ENCODE assay signal across 13 cellular contexts in genomic region chr2:30662268-30663131, GRCh38.
DNase-seq lines count a peak whose midpoint lies in the region; ATAC-seq and TF ChIP-seq lines count a peak whose summit lies in the region.
"Had no signal": no experiment of that assay in that cellular context is flagged by ENCODE, and none has a peak within 500 bp of the region (broad histone marks: within the 10 kb centered on the region; RNA-seq: fewer than 3 reads in every experiment).

No MANE protein-coding gene starts in this region.

- H3K27ac ChIP-seq in esophagus muscularis mucosa (replicated peaks in 1 of 4): no peak overlapping the region
- no peak overlapping the region for H3K27ac ChIP-seq in transverse colon
- H3K27ac ChIP-seq in dorsolateral prefrontal cortex: no peak overlapping the region

- TF ChIP-seq EP300 in esophagus muscularis mucosa (IDR thresholded peaks at IDR 0.05) (no peak), transverse colon (IDR thresholded peaks at IDR 0.05; ENCODE audit: low read depth) (no peak)

- H3K9me3 Mint-ChIP-seq in progenitor cell of endocrine pancreas (ENCODE audit: low read depth): no peaks in the 10 kb centered on the region

- TF ChIP-seq CTCF in esophagus muscularis mucosa (IDR thresholded peaks at IDR 0.05) (no peak), transverse colon (IDR thresholded peaks at IDR 0.05) (no peak), dorsolateral prefrontal cortex (IDR thresholded peaks at IDR 0.05 in 54 of 56, conservative IDR thresholded peaks at IDR 0.05 in 2 of 56; ENCODE audit: low read depth in 1 of 56, partially characterized antibody in 56 of 56) (no peak), progenitor cell of endocrine pancreas (IDR thresholded peaks at IDR 0.05; ENCODE audit: unreplicated experiment) (no peak)

- H3K27me3 Mint-ChIP-seq in progenitor cell of endocrine pancreas: no peaks in the 10 kb centered on the region

- H3K4me1 ChIP-seq in esophagus muscularis mucosa (peaks cover 0 to 18% (median 7%) of the 10 kb centered on the region in 4 donors), transverse colon (peaks cover 0 to 14% (median 2%) of the 10 kb centered on the region in 4 donors)

- intact Hi-C loops in esophagus muscularis mucosa (cut with DNase I): no loop called here
- intact Hi-C loops in transverse colon (cut with DNase I; ENCODE audit: low total_unique reads): no loop called here
- intact Hi-C loops in dorsolateral prefrontal cortex (cut with DNase I): no loop called here

- no peaks in the 10 kb centered on the region for H3K36me3 Mint-ChIP-seq in progenitor cell of endocrine pancreas (ENCODE audit: insufficient read depth)
- H3K36me3 Mint-ChIP-seq: activated naive CD4-positive, alpha-beta T cell treated with anti-CD3 and anti-CD28 coated beads, Interleukin-2, amount 50 U/mL, for 72 hours had no signal

- in situ Hi-C loops in transverse colon (cut with MboI; ENCODE audit: low pct_ligation_motif_present in 1 of 4, low pct_unique_long_range_greater_than_20kb in 1 of 4, low sequenced_read_pairs in 3 of 4): no loop called here

- 82% methylated on average over 12 of the region's 12 CpGs for WGBS in esophagus muscularis mucosa
- WGBS in transverse colon (ENCODE audit: low coverage in 1 of 2), 2 donors: 37% methylated on average over 12 of the region's 12 CpGs; no CpG with 5 or more reads in 1 of the 2 donors

- no peak overlapping the region for H3K4me3 Mint-ChIP-seq in progenitor cell of endocrine pancreas (ENCODE audit: low read depth)

- peaks cover 0 to 2% (median 0%) of the 10 kb centered on the region in 4 donors for H3K9me3 ChIP-seq in esophagus muscularis mucosa
- no peaks in the 10 kb centered on the region for H3K9me3 ChIP-seq in transverse colon

- H3K27ac Mint-ChIP-seq in progenitor cell of endocrine pancreas: no peak overlapping the region
- H3K27ac Mint-ChIP-seq: activated naive CD4-positive, alpha-beta T cell treated with anti-CD3 and anti-CD28 coated beads, Interleukin-2, amount 50 U/mL, for 72 hours had no signal

- H3K36me3 ChIP-seq in esophagus muscularis mucosa: no peaks in the 10 kb centered on the region
- no peaks in the 10 kb centered on the region for H3K36me3 ChIP-seq in transverse colon

- no peak overlapping the region for H3K4me3 ChIP-seq in esophagus muscularis mucosa
- H3K4me3 ChIP-seq in transverse colon: no peak overlapping the region
- no peak overlapping the region for H3K4me3 ChIP-seq in dorsolateral prefrontal cortex

- TF ChIP-seq POLR2A in esophagus muscularis mucosa (IDR thresholded peaks at IDR 0.05; ENCODE audit: low read depth) (no peak), transverse colon (IDR thresholded peaks at IDR 0.05) (no peak)

- H3K4me1 Mint-ChIP-seq in progenitor cell of endocrine pancreas (ENCODE audit: low read depth): no peaks in the 10 kb centered on the region

- H3K27me3 ChIP-seq in esophagus muscularis mucosa: no peaks in the 10 kb centered on the region
- H3K27me3 ChIP-seq in transverse colon: no peaks in the 10 kb centered on the region
- no peaks in the 10 kb centered on the region for H3K27me3 ChIP-seq in dorsolateral prefrontal cortex

- no peak for ATAC-seq in GM21576 (IDR thresholded peaks at IDR 0.05; ENCODE audit: unreplicated experiment)
- ATAC-seq: HepG2 had no signal

- DNase-seq in NOMO-1 treated with DMSO at 0.1 percent for 48 hours (lab: John Stamatoyannopoulos, UW; ENCODE audit: unreplicated experiment) (peak; percentile 12), NOMO-1 treated with dmso at 0.1 percent for 144 hours (lab: John Stamatoyannopoulos, UW; ENCODE audit: unreplicated experiment) (no peak), NCI-H510A treated with DMSO at 0.1 percent for 48 hours (lab: John Stamatoyannopoulos, UW) (peak; percentile 74), esophagus muscularis mucosa (ENCODE audit: extremely low spot score) (peak; percentile 74), transverse colon (peak; percentile 46), dorsolateral prefrontal cortex (no peak), progenitor cell of endocrine pancreas (ENCODE audit: low spot score, unreplicated experiment) (no peak)
- DNase-seq: activated CD4-positive, alpha-beta T cell treated with anti-CD3 and anti-CD28 coated beads, Interleukin-2, amount 50 U/mL, for 1 hour; mesendoderm; NCI-H2227 treated with DMSO at 0.1 percent for 48 hours had no signal

Comparison
In these comparisons a context has a peak if more than half of its experiments do, and no peak if none do; other contexts are left out.
1. DNase-seq: peak in NOMO-1 treated with DMSO at 0.1 percent for 48 hours (single experiment), NCI-H510A treated with DMSO at 0.1 percent for 48 hours (single experiment), esophagus muscularis mucosa (single experiment) and transverse colon (single experiment); none in NOMO-1 treated with dmso at 0.1 percent for 144 hours (single experiment), dorsolateral prefrontal cortex (0 of 10) and progenitor cell of endocrine pancreas (single experiment).